ENCODE assay signal across 1 cellular context in genomic region chr1:2962946-2963345, GRCh38.
TF ChIP-seq lines count a peak whose summit lies in the region.

No MANE protein-coding gene starts in this region.

TF ChIP-seq in HepG2, 621 proteins besides CTCF, POLR2A, EP300 and RAD21 (continued from another document):
- TF ChIP-seq ZNF687 (CRISPR knock-in tag; IDR thresholded peaks at IDR 0.05) = peak; percentile 33
